ENCODE assay signal across 1 cellular context in genomic region chr20:62835931-62836861, GRCh38.
TF ChIP-seq lines count a peak whose summit lies in the region.

No MANE protein-coding gene starts in this region.

TF ChIP-seq in GM23338, 12 proteins besides CTCF, POLR2A, EP300 and RAD21 (continued from another document):
- TF ChIP-seq ETS1 (IDR thresholded peaks at IDR 0.05) (no peak), CREB1 (CRISPR knock-in tag; IDR thresholded peaks at IDR 0.05; ENCODE audit: low read depth) (no peak), JUNB (IDR thresholded peaks at IDR 0.05; ENCODE audit: unreplicated experiment) (no peak), STAT1 (IDR thresholded peaks at IDR 0.05; ENCODE audit: unreplicated experiment) (no peak)
- TF ChIP-seq, protein P1, sequence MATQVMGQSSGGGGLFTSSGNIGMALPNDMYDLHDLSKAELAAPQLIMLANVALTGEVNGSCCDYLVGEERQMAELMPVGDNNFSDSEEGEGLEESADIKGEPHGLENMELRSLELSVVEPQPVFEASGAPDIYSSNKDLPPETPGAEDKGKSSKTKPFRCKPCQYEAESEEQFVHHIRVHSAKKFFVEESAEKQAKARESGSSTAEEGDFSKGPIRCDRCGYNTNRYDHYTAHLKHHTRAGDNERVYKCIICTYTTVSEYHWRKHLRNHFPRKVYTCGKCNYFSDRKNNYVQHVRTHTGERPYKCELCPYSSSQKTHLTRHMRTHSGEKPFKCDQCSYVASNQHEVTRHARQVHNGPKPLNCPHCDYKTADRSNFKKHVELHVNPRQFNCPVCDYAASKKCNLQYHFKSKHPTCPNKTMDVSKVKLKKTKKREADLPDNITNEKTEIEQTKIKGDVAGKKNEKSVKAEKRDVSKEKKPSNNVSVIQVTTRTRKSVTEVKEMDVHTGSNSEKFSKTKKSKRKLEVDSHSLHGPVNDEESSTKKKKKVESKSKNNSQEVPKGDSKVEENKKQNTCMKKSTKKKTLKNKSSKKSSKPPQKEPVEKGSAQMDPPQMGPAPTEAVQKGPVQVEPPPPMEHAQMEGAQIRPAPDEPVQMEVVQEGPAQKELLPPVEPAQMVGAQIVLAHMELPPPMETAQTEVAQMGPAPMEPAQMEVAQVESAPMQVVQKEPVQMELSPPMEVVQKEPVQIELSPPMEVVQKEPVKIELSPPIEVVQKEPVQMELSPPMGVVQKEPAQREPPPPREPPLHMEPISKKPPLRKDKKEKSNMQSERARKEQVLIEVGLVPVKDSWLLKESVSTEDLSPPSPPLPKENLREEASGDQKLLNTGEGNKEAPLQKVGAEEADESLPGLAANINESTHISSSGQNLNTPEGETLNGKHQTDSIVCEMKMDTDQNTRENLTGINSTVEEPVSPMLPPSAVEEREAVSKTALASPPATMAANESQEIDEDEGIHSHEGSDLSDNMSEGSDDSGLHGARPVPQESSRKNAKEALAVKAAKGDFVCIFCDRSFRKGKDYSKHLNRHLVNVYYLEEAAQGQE (IDR thresholded peaks at IDR 0.05; ENCODE audit: unreplicated experiment), result no peak
